Comparison of ENCODE assay signal across 1 cellular context in genomic region chr11:68106165-68106940, GRCh38.
TF ChIP-seq lines count a peak whose summit lies in the region.

No MANE protein-coding gene starts in this region.

TF ChIP-seq in HepG2, 621 proteins besides CTCF, POLR2A, EP300 and RAD21 (continued from another document and continues in another):
- TF ChIP-seq PTBP1 (IDR thresholded peaks at IDR 0.05; ENCODE audit: low read depth, low read length, poor library complexity, severe bottlenecking) (no peak), TFDP2 (CRISPR knock-in tag; IDR thresholded peaks at IDR 0.05) (no peak), ZNF710 (CRISPR knock-in tag; IDR thresholded peaks at IDR 0.05; ENCODE audit: borderline replicate concordance) (0 out of 2 replicates have a peak, but pooled peaks have one; percentile 31), ARID3A (IDR thresholded peaks at IDR 0.05; ENCODE audit: low read depth, low read length) (no peak), TERF1 (CRISPR knock-in tag; IDR thresholded peaks at IDR 0.05) (no peak), SP4 (CRISPR knock-in tag; IDR thresholded peaks at IDR 0.05) (no peak), GATA4 (IDR thresholded peaks at IDR 0.05; ENCODE audit: borderline replicate concordance, low read depth) (no peak), ZNF235 (CRISPR knock-in tag; IDR thresholded peaks at IDR 0.05; ENCODE audit: borderline replicate concordance) (no peak), KMT2A (CRISPR knock-in tag; IDR thresholded peaks at IDR 0.05) (peak; percentile 41; the same call in 1 of the 2 replicates), ZNF83 (CRISPR knock-in tag; IDR thresholded peaks at IDR 0.05; ENCODE audit: borderline replicate concordance) (no peak), SNRNP70 (IDR thresholded peaks at IDR 0.05; ENCODE audit: low read depth, low read length) (no peak), PLSCR1 (CRISPR knock-in tag; IDR thresholded peaks at IDR 0.05; ENCODE audit: borderline replicate concordance) (no peak), ZNF687 (CRISPR knock-in tag; IDR thresholded peaks at IDR 0.05) (peak; percentile 58), CEBPB (IDR thresholded peaks at IDR 0.05; ENCODE audit: borderline replicate concordance, low read depth, low read length) (peak; percentile 42; the same call in 1 of the 2 replicates), NFRKB (IDR thresholded peaks at IDR 0.05) (no peak), GRHL1 (CRISPR knock-in tag; conservative IDR thresholded peaks at IDR 0.05) (no peak), MAFF (IDR thresholded peaks at IDR 0.05; ENCODE audit: low read depth, low read length) (peak; percentile 25; the same call in 1 of the 2 replicates), ATF1 (CRISPR knock-in tag; IDR thresholded peaks at IDR 0.05) (peak; percentile 18; the same call in 1 of the 2 replicates), ZNF776 (CRISPR knock-in tag; IDR thresholded peaks at IDR 0.05) (no peak), RARA (CRISPR knock-in tag; IDR thresholded peaks at IDR 0.05) (peak; percentile 54), ZNF652 (CRISPR knock-in tag; IDR thresholded peaks at IDR 0.05; ENCODE audit: borderline replicate concordance, low read depth) (peak; percentile 64; the same call in 1 of the 2 replicates), FOXC1 (CRISPR knock-in tag; IDR thresholded peaks at IDR 0.05; ENCODE audit: borderline replicate concordance) (no peak), ZNF512B (CRISPR knock-in tag; IDR thresholded peaks at IDR 0.05; ENCODE audit: borderline replicate concordance) (no peak), HNF4A (CRISPR knock-in tag; IDR thresholded peaks at IDR 0.05) (peak; percentile 38; the same call in 1 of the 2 replicates), CCAR2 (optimal IDR thresholded peaks at IDR 0.05; ENCODE audit: low read depth, low read length) (no peak), SKI (IDR thresholded peaks at IDR 0.05; ENCODE audit: partially characterized antibody) (no peak), SNAI1 (CRISPR knock-in tag; IDR thresholded peaks at IDR 0.05; ENCODE audit: borderline replicate concordance) (no peak), ZNF275 (CRISPR knock-in tag; IDR thresholded peaks at IDR 0.05; ENCODE audit: borderline replicate concordance) (no peak), ZFX (CRISPR knock-in tag; IDR thresholded peaks at IDR 0.05; ENCODE audit: low read depth) (peak; percentile 29; the same call in 1 of the 2 replicates), ATAD3A (CRISPR knock-in tag; IDR thresholded peaks at IDR 0.05) (no peak), MED1 (CRISPR knock-in tag; IDR thresholded peaks at IDR 0.05) (peak; percentile 31; the same call in 1 of the 2 replicates), THAP11 (CRISPR knock-in tag; IDR thresholded peaks at IDR 0.05) (0 out of 2 replicates have a peak, but pooled peaks have one; percentile 19), HMGXB3 (CRISPR knock-in tag; IDR thresholded peaks at IDR 0.05; ENCODE audit: borderline replicate concordance) (0 out of 2 replicates have a peak, but pooled peaks have one; percentile 18)
